22 cellular contexts compared by ENCODE assay signal in the genomic region with DNA sequence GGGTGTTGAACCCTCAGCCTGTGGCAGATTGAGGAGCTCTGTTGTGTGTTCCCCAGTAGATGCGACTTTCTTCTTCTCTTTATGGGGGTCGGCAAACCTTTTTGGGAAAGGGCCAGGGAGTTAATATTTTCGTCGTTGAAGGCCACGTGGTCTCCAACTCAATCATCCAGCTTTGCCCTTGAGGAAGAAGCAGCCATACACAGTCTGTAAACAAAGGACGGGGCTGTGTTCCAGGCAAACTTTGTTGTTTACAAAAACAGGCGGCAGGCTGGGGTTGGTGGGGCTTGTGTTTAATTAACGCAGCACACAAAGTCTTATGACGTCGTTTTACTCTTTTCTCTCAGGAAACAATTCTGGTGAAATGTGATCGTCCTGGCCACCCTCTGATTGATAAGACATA. TPM values are rescaled to one million over a fixed set of nuclear protein-coding genes. Genes with fewer than 3 reads are reported as not detected.
DNase-seq lines count a peak whose midpoint lies in the region; ATAC-seq and TF ChIP-seq lines count a peak whose summit lies in the region.
"Had no signal": no experiment of that assay in that cellular context is flagged by ENCODE, and none has a peak within 500 bp of the region (broad histone marks: within the 10 kb centered on the region; RNA-seq: fewer than 3 reads in every experiment).

No MANE protein-coding gene starts in this region.

- no peak for TF ChIP-seq CTCF in esophagus muscularis mucosa (IDR thresholded peaks at IDR 0.05)
- TF ChIP-seq CTCF in liver (IDR thresholded peaks at IDR 0.05; ENCODE audit: low read depth, low read length, missing input control): no peak
- no peak for TF ChIP-seq CTCF in tibial nerve (IDR thresholded peaks at IDR 0.05)

- no peaks in the 10 kb centered on the region for H3K4me1 Mint-ChIP-seq in stimulated activated naive CD8-positive, alpha-beta T cell treated with anti-CD3 and anti-CD28 coated beads, Interleukin-15, amount 100 ng/mL, for 72 hours

- H3K4me1 ChIP-seq in esophagus muscularis mucosa (no peaks in the 10 kb centered on the region), liver (ENCODE audit: control insufficient read depth in 4 of 4, insufficient read depth in 4 of 4, low read length in 3 of 4) (peaks cover 2 to 11% (median 7%) of the 10 kb centered on the region in 4 donors), tibial nerve (peaks cover 0 to 33% (median 2%) of the 10 kb centered on the region in 4 donors)
- H3K4me1 ChIP-seq: BE2C had no signal

- H3K27ac ChIP-seq in esophagus muscularis mucosa (replicated peaks in 1 of 4): no peak overlapping the region
- H3K27ac ChIP-seq in liver (ENCODE audit: low read depth in 1 of 2, low read length in 2 of 2): no peak overlapping the region
- peak overlapping the region; percentile 2 for H3K27ac ChIP-seq in substantia nigra (ENCODE audit: low read depth, low read length, poor library complexity, severe bottlenecking)
- H3K27ac ChIP-seq in tibial nerve: no peak overlapping the region
- H3K27ac ChIP-seq: RWPE1, SJSA1 had no signal

- H3K27me3 Mint-ChIP-seq in stimulated activated naive CD8-positive, alpha-beta T cell treated with anti-CD3 and anti-CD28 coated beads, Interleukin-15, amount 100 ng/mL, for 72 hours: peaks cover 9% of the 10 kb centered on the region

- H3K27ac Mint-ChIP-seq in stimulated activated naive CD8-positive, alpha-beta T cell treated with anti-CD3 and anti-CD28 coated beads, Interleukin-15, amount 100 ng/mL, for 72 hours: no peak overlapping the region
- H3K27ac Mint-ChIP-seq: CD8-positive, alpha-beta T cell had no signal

- DNase-seq in NCI-H345 (lab: John Stamatoyannopoulos, UW): peak; percentile 44
- peak; percentile 64 for DNase-seq in esophagus muscularis mucosa (ENCODE audit: extremely low spot score)
- DNase-seq in substantia nigra (lab: John Stamatoyannopoulos, UW): no peak
- no peak for DNase-seq in stimulated activated naive CD8-positive, alpha-beta T cell treated with anti-CD3 and anti-CD28 coated beads, Interleukin-15, amount 100 ng/mL, for 72 hours
- DNase-seq in NCI-H526 (lab: John Stamatoyannopoulos, UW): no peak
- DNase-seq in tibial nerve (ENCODE audit: low spot score in 2 of 2): no peak
- no peak for DNase-seq in NCI-H226
- DNase-seq: BE2C; CD8-positive, alpha-beta T cell; GOT3; KG1; NCI-H1092 treated with DMSO at 0.1 percent for 48 hours; NCI-H1694; NCI-H2171; NCI-H510A treated with DMSO at 0.1 percent for 48 hours; OCI-M1 had no signal

- TF ChIP-seq RAD21 in liver (IDR thresholded peaks at IDR 0.05): no peak

- TF ChIP-seq POLR2A in esophagus muscularis mucosa (IDR thresholded peaks at IDR 0.05; ENCODE audit: low read depth) (no peak), tibial nerve (IDR thresholded peaks at IDR 0.05) (no peak)

- H3K4me3 Mint-ChIP-seq in stimulated activated naive CD8-positive, alpha-beta T cell treated with anti-CD3 and anti-CD28 coated beads, Interleukin-15, amount 100 ng/mL, for 72 hours: no peak overlapping the region
- H3K4me3 Mint-ChIP-seq: CD8-positive, alpha-beta T cell had no signal

- H3K27me3 ChIP-seq in esophagus muscularis mucosa: peaks cover 0 to 27% (median 0%) of the 10 kb centered on the region in 4 donors
- no peaks in the 10 kb centered on the region for H3K27me3 ChIP-seq in liver (ENCODE audit: control insufficient read depth in 4 of 4, insufficient read depth in 4 of 4, low read length in 3 of 4)
- no peaks in the 10 kb centered on the region for H3K27me3 ChIP-seq in tibial nerve
- H3K27me3 ChIP-seq: BE2C, SJSA1 had no signal

- H3K36me3 ChIP-seq in esophagus muscularis mucosa (no peaks in the 10 kb centered on the region), liver (ENCODE audit: control insufficient read depth in 4 of 4, insufficient read depth in 3 of 4, low read depth in 1 of 4, low read length in 3 of 4) (no peaks in the 10 kb centered on the region), tibial nerve (no peaks in the 10 kb centered on the region)
- H3K36me3 ChIP-seq: BE2C, SJSA1 had no signal

- ATAC-seq in stimulated activated naive CD8-positive, alpha-beta T cell treated with anti-CD3 and anti-CD28 coated beads, Interleukin-15, amount 100 ng/mL, for 72 hours: no peak
- ATAC-seq: CD8-positive, alpha-beta T cell had no signal

- H3K9me3 Mint-ChIP-seq in stimulated activated naive CD8-positive, alpha-beta T cell treated with anti-CD3 and anti-CD28 coated beads, Interleukin-15, amount 100 ng/mL, for 72 hours: peaks cover 5 to 11% of the 10 kb centered on the region in 2 donors

- intact Hi-C loops in esophagus muscularis mucosa (cut with DNase I): no loop called here

- H3K4me3 ChIP-seq in esophagus muscularis mucosa: no peak overlapping the region
- H3K4me3 ChIP-seq in liver (ENCODE audit: low read depth in 1 of 3, low read length in 3 of 3): no peak overlapping the region
- H3K4me3 ChIP-seq in tibial nerve: no peak overlapping the region
- H3K4me3 ChIP-seq: SJSA1 had no signal

- H3K9ac ChIP-seq in liver (ENCODE audit: low read depth in 1 of 2, low read length in 2 of 2): no peak overlapping the region

- H3K9me3 ChIP-seq in esophagus muscularis mucosa (peaks cover 0 to under 1% (median 0%) of the 10 kb centered on the region in 4 donors), liver (ENCODE audit: control insufficient read depth in 4 of 4, low read length in 3 of 4) (peaks cover 0 to 1% (median 0%) of the 10 kb centered on the region in 4 donors), tibial nerve (peaks cover 0 to 11% (median 0%) of the 10 kb centered on the region in 4 donors)
- H3K9me3 ChIP-seq: BE2C, SJSA1 had no signal

- 75% methylated on average over 11 of the region's 11 CpGs for WGBS in esophagus muscularis mucosa
- WGBS in liver: 27% methylated on average over 11 of the region's 11 CpGs
- WGBS in tibial nerve, 2 donors: 50 to 51% methylated on average over 11 of the region's 11 CpGs

- TF ChIP-seq EP300 in esophagus muscularis mucosa (IDR thresholded peaks at IDR 0.05): no peak
- no peak for TF ChIP-seq EP300 in tibial nerve (IDR thresholded peaks at IDR 0.05)

TF ChIP-seq in liver, 16 proteins besides CTCF, POLR2A, EP300 and RAD21:
- peak in 1 of 2 donors; percentile 27 for TF ChIP-seq HNF4A (conservative IDR thresholded peaks at IDR 0.05)
- TF ChIP-seq EGR1 (IDR thresholded peaks at IDR 0.05; ENCODE audit: low read depth in 2 of 2): no peak
- TF ChIP-seq RXRA (IDR thresholded peaks at IDR 0.05): peak in 1 of 2 donors; percentile 28
- TF ChIP-seq FOXA2 (IDR thresholded peaks at IDR 0.05): peak; percentile 73
- no peak for TF ChIP-seq HNF4G (IDR thresholded peaks at IDR 0.05)
- TF ChIP-seq, protein P1, sequence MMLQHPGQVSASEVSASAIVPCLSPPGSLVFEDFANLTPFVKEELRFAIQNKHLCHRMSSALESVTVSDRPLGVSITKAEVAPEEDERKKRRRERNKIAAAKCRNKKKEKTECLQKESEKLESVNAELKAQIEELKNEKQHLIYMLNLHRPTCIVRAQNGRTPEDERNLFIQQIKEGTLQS (IDR thresholded peaks at IDR 0.05): no peak
- TF ChIP-seq TAF1 (conservative IDR thresholded peaks at IDR 0.05): no peak
- peak; percentile 52 for TF ChIP-seq FOXA1 (IDR thresholded peaks at IDR 0.05)
- no peak for TF ChIP-seq GABPA (IDR thresholded peaks at IDR 0.05 in 1 of 2, conservative IDR thresholded peaks at IDR 0.05 in 1 of 2)
- peak; percentile 34 for TF ChIP-seq YY1 (IDR thresholded peaks at IDR 0.05)

RNA-seq across cellular contexts. Expression of gene KIF25, which starts 20.2 kb away (rescaled TPM):
- total RNA-seq in esophagus muscularis mucosa (under 1 TPM in 1 of 4 donors, not detected in 3; 0.17 TPM), liver (not detected), tibial nerve (not detected)
- under 1 TPM in 1 of 2 donors, not detected in 1; 0.05 TPM for polyA plus RNA-seq in liver
- total RNA-seq: Daoy, MCF 10A, SJSA1 had no signal
- polyA plus RNA-seq: AG04450 had no signal

Comparison
In these comparisons a context has a peak if more than half of its experiments do, and no peak if none do; other contexts are left out.
1. DNase-seq: peak in NCI-H345 (single experiment) and esophagus muscularis mucosa (single experiment); none in substantia nigra (0 of 49), stimulated activated naive CD8-positive, alpha-beta T cell treated with anti-CD3 and anti-CD28 coated beads, Interleukin-15, amount 100 ng/mL, for 72 hours (0 of 2), NCI-H526 (0 of 2), tibial nerve (0 of 2) and NCI-H226 (single experiment).